ENCODE assay signal across 21 cellular contexts in genomic region chr17:77801545-77802332, GRCh38.
DNase-seq lines count a peak whose midpoint lies in the region; ATAC-seq and TF ChIP-seq lines count a peak whose summit lies in the region.
"Had no signal": no experiment of that assay in that cellular context is flagged by ENCODE, and none has a peak within 500 bp of the region (broad histone marks: within the 10 kb centered on the region; RNA-seq: fewer than 3 reads in every experiment).

No MANE protein-coding gene starts in this region.

- no peak for ATAC-seq in left cardiac atrium
- ATAC-seq: activated CD8-positive, alpha-beta T cell treated with anti-CD3 and anti-CD28 coated beads for 36 hours; mucosa of descending colon; stimulated activated naive CD8-positive, alpha-beta T cell treated with anti-CD3 and anti-CD28 coated beads, Interleukin-15, Interleukin-2, amounts not matched to agents 100 U/mL and 50 U/mL, for 24 hours had no signal

- H3K27me3 ChIP-seq in right atrium auricular region, result no peaks in the 10 kb centered on the region
- no peaks in the 10 kb centered on the region for H3K27me3 ChIP-seq in endodermal cell (ENCODE audit: control insufficient read depth, insufficient read depth, low read length, poor library complexity, severe bottlenecking)
- H3K27me3 ChIP-seq: cardiac muscle cell, upper lobe of left lung had no signal

- H3K9me3 ChIP-seq in right atrium auricular region, result no peaks in the 10 kb centered on the region
- no peaks in the 10 kb centered on the region for H3K9me3 ChIP-seq in endodermal cell (ENCODE audit: control insufficient read depth, low read length)
- H3K9me3 ChIP-seq: A549, mucosa of descending colon, upper lobe of left lung had no signal

- H3K27ac Mint-ChIP-seq in endodermal cell, result peak overlapping the region; percentile 11
- H3K27ac Mint-ChIP-seq: activated CD8-positive, alpha-beta T cell treated with anti-CD3 and anti-CD28 coated beads for 36 hours; B cell had no signal

- H3K4me1 Mint-ChIP-seq in endodermal cell, result peaks cover 22% of the 10 kb centered on the region
- H3K4me1 Mint-ChIP-seq: B cell had no signal

- no peaks in the 10 kb centered on the region for H3K36me3 Mint-ChIP-seq in endodermal cell (ENCODE audit: low read depth)

- H3K27ac ChIP-seq in right atrium auricular region (no peak overlapping the region), endodermal cell (ENCODE audit: low read depth, low read length) (no peak overlapping the region), temporal lobe (ENCODE audit: low read depth, low read length) (peak overlapping the region; percentile 33)
- H3K27ac ChIP-seq: A549, cardiac muscle cell, upper lobe of left lung had no signal

- H3K9me3 Mint-ChIP-seq in endodermal cell, result no peaks in the 10 kb centered on the region
- H3K9me3 Mint-ChIP-seq: activated CD8-positive, alpha-beta T cell treated with anti-CD3 and anti-CD28 coated beads for 36 hours had no signal

- DNase-seq in left cardiac atrium (peak; percentile 7), right atrium auricular region (ENCODE audit: low spot score) (no peak), NCI-H82 treated with DMSO at 0.1 percent for 48 hours (lab: John Stamatoyannopoulos, UW; ENCODE audit: unreplicated experiment) (peak; percentile 88), endodermal cell (no peak), MV-4-11 (lab: John Stamatoyannopoulos, UW) (no peak), cortex of kidney (lab: John Stamatoyannopoulos, UW) (no peak)
- DNase-seq in stimulated activated naive CD4-positive, alpha-beta T cell (lab: John Stamatoyannopoulos, UW), result no peak
- DNase-seq: activated CD8-positive, alpha-beta T cell treated with anti-CD3 and anti-CD28 coated beads for 36 hours; activated naive CD4-positive, alpha-beta T cell; activated T-cell treated with anti-CD3 and anti-CD28 coated beads, Interleukin-2, amount 50 U/mL, for 1 hour; left ventricle myocardium superior; mucosa of descending colon; NCI-H2081; stimulated activated CD4-positive, alpha-beta T cell treated with anti-CD3 and anti-CD28 coated beads, Interleukin-4, amount 100 ng/mL, for 24 hours; stimulated activated naive CD8-positive, alpha-beta T cell treated with anti-CD3 and anti-CD28 coated beads, Interleukin-15, Interleukin-2, amounts not matched to agents 100 U/mL and 50 U/mL, for 24 hours; T-helper 9 cell; upper lobe of left lung had no signal

- no peaks in the 10 kb centered on the region for H3K36me3 ChIP-seq in right atrium auricular region
- H3K36me3 ChIP-seq in endodermal cell (ENCODE audit: control insufficient read depth, insufficient read depth, low read length), result no peaks in the 10 kb centered on the region
- H3K36me3 ChIP-seq: cardiac muscle cell, upper lobe of left lung had no signal

- H3K9ac ChIP-seq in endodermal cell (ENCODE audit: extremely low read depth, low read length, poor library complexity, severe bottlenecking), result no peak overlapping the region

- H3K4me1 ChIP-seq in right atrium auricular region (peaks cover 0 to 14% of the 10 kb centered on the region in 2 donors), endodermal cell (ENCODE audit: control insufficient read depth, insufficient read depth, low read length) (no peaks in the 10 kb centered on the region)
- H3K4me1 ChIP-seq: A549 had no signal

- H3K4me3 ChIP-seq in right atrium auricular region (no peak overlapping the region), endodermal cell (ENCODE audit: low read length) (no peak overlapping the region)
- H3K4me3 ChIP-seq: A549, cardiac muscle cell, mucosa of descending colon, upper lobe of left lung had no signal

- no peak overlapping the region for H3K4me3 Mint-ChIP-seq in endodermal cell
- H3K4me3 Mint-ChIP-seq: activated CD8-positive, alpha-beta T cell treated with anti-CD3 and anti-CD28 coated beads for 36 hours; B cell had no signal

- no peak for TF ChIP-seq CTCF in right atrium auricular region (IDR thresholded peaks at IDR 0.05)
- no peak for TF ChIP-seq CTCF in endodermal cell (conservative IDR thresholded peaks at IDR 0.05)

- H3K27me3 Mint-ChIP-seq in endodermal cell (ENCODE audit: insufficient read depth), result peaks cover 89% of the 10 kb centered on the region

- 88 to 89% methylated on average over 18 to 20 of the region's 20 CpGs for WGBS in endodermal cell (ENCODE audit: insufficient coverage in 1 of 2, insufficient read length in 1 of 2), 2 experiments

- intact Hi-C loops in left cardiac atrium (cut with DNase I), result no loop called here

Comparison
In these comparisons a context has a peak if more than half of its experiments do, and no peak if none do; other contexts are left out.
1. DNase-seq: peak in left cardiac atrium (single experiment) and NCI-H82 treated with DMSO at 0.1 percent for 48 hours (single experiment); none in right atrium auricular region (single experiment), endodermal cell (single experiment), stimulated activated naive CD4-positive, alpha-beta T cell (0 of 6), MV-4-11 (single experiment) and cortex of kidney (single experiment).